ENCODE assay signal across 21 cellular contexts in genomic region chr19:45762870-45763631, GRCh38. TPM values are rescaled to one million over a fixed set of nuclear protein-coding genes. Genes with fewer than 3 reads are reported as not detected.
"Had no signal": no experiment of that assay in that cellular context is flagged by ENCODE, and none has a peak within 500 bp of the region (broad histone marks: within the 10 kb centered on the region; RNA-seq: fewer than 3 reads in every experiment).

No MANE protein-coding gene starts in this region.

- H3K4me3 ChIP-seq: skin epidermis had no signal

- DNase-seq: activated CD4-positive, alpha-beta memory T cell treated with anti-CD3 and anti-CD28 coated beads for 36 hours; activated CD4-positive, alpha-beta T cell treated with anti-CD3 and anti-CD28 coated beads for 48 hours; activated naive CD4-positive, alpha-beta T cell treated with Interleukin-2 at 50 U/mL for 16 hours; activated naive CD8-positive, alpha-beta T cell treated with anti-CD3 and anti-CD28 coated beads for 36 hours; activated T-cell treated with anti-CD3 and anti-CD28 coated beads, Interleukin-2, amount 50 U/mL, for 48 hours; effector CD4-positive, alpha-beta T cell; erythroblast; foreskin melanocyte; glutamatergic neuron; hippocampal formation; stimulated activated CD4-positive, alpha-beta T cell treated with anti-CD3 and anti-CD28 coated beads, Interleukin-1b, Interleukin-23, amount 100 ng/mL, for 48 hours; T-helper 2 cell; tibial artery had no signal

- H3K27me3 ChIP-seq: tibial artery had no signal

- H3K27ac ChIP-seq: skin epidermis had no signal

- H3K9me3 ChIP-seq: tibial artery had no signal

RNA-seq across cellular contexts. Expression of gene SIX5, which starts 6.0 kb away (rescaled TPM):
- polyA plus RNA-seq: neural cell had no signal

RNA-seq across cellular contexts. Expression of gene MEIOSIN, which starts 29.8 kb away (rescaled TPM):
- total RNA-seq: activated CD4-positive, alpha-beta memory T cell treated with anti-CD3 and anti-CD28 coated beads for 36 hours; chondrocyte; lower leg skin; myocyte; omental fat pad; progenitor cell of endocrine pancreas; ureter had no signal
- polyA plus RNA-seq: neural cell had no signal
